ENCODE assay signal across 1 cellular context in the genomic region with DNA sequence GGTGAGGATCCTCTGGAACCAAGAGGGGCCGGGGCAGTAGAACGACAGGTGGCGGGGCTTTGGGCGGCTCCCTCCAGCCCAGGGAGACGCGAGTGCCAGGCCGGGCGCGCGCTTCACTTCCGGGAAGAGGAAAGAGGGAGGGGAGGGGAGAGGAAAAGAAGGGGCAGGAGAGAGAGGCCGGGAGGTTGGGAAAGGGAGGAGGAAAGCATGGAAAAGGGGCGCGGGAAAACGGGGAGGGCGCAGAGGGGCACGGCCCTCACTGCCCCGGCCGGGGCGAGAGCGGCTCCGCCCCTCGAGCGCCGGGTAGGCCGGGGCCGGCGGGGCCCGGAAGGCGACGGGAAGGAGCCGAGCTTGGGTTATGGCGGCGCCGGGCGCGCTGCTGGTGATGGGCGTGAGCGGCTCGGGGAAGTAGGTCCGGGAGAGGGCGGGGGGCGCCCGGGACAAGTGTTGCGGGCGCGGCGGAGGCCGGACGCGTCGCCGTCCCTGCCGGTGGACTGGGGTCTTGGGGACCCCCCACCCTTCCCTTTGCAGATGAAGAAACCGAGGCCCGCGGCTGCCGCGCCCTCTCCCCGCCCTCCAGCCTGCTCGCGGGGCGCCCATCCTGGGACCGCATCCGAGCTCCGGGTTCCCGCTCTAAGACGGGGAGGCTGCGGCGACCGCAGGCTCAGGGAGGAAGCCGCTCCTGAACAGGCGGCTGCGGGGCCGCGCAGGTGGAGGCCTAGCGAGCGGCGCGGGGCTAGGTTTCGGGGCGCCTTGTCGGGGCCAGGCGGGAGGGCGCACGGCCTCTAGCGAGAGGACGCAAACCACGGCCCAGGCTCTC.
TF ChIP-seq lines count a peak whose summit lies in the region.

A gene (plus strand): TSS at position 330 of the 820 bp plus-strand sequence. CDS start 29 bp downstream, at position 359.

TF ChIP-seq in HepG2, 621 proteins besides CTCF, POLR2A, EP300 and RAD21 (continued from another document and continues in another):
- TF ChIP-seq, protein P1, sequence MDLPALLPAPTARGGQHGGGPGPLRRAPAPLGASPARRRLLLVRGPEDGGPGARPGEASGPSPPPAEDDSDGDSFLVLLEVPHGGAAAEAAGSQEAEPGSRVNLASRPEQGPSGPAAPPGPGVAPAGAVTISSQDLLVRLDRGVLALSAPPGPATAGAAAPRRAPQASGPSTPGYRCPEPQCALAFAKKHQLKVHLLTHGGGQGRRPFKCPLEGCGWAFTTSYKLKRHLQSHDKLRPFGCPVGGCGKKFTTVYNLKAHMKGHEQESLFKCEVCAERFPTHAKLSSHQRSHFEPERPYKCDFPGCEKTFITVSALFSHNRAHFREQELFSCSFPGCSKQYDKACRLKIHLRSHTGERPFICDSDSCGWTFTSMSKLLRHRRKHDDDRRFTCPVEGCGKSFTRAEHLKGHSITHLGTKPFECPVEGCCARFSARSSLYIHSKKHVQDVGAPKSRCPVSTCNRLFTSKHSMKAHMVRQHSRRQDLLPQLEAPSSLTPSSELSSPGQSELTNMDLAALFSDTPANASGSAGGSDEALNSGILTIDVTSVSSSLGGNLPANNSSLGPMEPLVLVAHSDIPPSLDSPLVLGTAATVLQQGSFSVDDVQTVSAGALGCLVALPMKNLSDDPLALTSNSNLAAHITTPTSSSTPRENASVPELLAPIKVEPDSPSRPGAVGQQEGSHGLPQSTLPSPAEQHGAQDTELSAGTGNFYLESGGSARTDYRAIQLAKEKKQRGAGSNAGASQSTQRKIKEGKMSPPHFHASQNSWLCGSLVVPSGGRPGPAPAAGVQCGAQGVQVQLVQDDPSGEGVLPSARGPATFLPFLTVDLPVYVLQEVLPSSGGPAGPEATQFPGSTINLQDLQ (CRISPR knock-in tag; IDR thresholded peaks at IDR 0.05), result 0 out of 2 replicates have a peak, but pooled peaks have one; percentile 16
- TF ChIP-seq ZNF788 (CRISPR knock-in tag; IDR thresholded peaks at IDR 0.05; ENCODE audit: borderline replicate concordance) (peak; percentile 37; the same call in 1 of the 2 replicates), ZMAT3 (CRISPR knock-in tag; conservative IDR thresholded peaks at IDR 0.05) (peak; percentile 52; the same call in 1 of the 2 replicates), ZNF589 (CRISPR knock-in tag; conservative IDR thresholded peaks at IDR 0.05) (0 out of 2 replicates have a peak, but pooled peaks have one; percentile 31), KLF15 (CRISPR knock-in tag; IDR thresholded peaks at IDR 0.05; ENCODE audit: borderline replicate concordance) (peak; percentile 46; the same call in 1 of the 2 replicates), EED (CRISPR knock-in tag; IDR thresholded peaks at IDR 0.05) (peak; percentile 72; the same call in 1 of the 2 replicates), ZNF260 (CRISPR knock-in tag; IDR thresholded peaks at IDR 0.05; ENCODE audit: borderline replicate concordance, low read depth) (no peak), SALL2 (CRISPR knock-in tag; IDR thresholded peaks at IDR 0.05) (0 out of 2 replicates have a peak, but pooled peaks have one; percentile 66), ZNF468 (CRISPR knock-in tag; IDR thresholded peaks at IDR 0.05) (no peak), ZSCAN21 (CRISPR knock-in tag; IDR thresholded peaks at IDR 0.05; ENCODE audit: borderline replicate concordance) (no peak), IKZF4 (CRISPR knock-in tag; IDR thresholded peaks at IDR 0.05; ENCODE audit: borderline replicate concordance, low read depth, not compliant biosample characterization) (no peak), RFXANK (CRISPR knock-in tag; IDR thresholded peaks at IDR 0.05) (no peak), SRF (IDR thresholded peaks at IDR 0.05; ENCODE audit: low read depth, low read length) (no peak), WIZ (CRISPR knock-in tag; IDR thresholded peaks at IDR 0.05) (0 out of 2 replicates have a peak, but pooled peaks have one; percentile 69), HOXA5 (CRISPR knock-in tag; IDR thresholded peaks at IDR 0.05) (no peak; the same call in 1 of the 2 replicates), TP53 (CRISPR knock-in tag; conservative IDR thresholded peaks at IDR 0.05) (no peak), ZNF432 (CRISPR knock-in tag; IDR thresholded peaks at IDR 0.05; ENCODE audit: borderline replicate concordance) (0 out of 2 replicates have a peak, but pooled peaks have one; percentile 59), ZNF383 (CRISPR knock-in tag; IDR thresholded peaks at IDR 0.05; ENCODE audit: borderline replicate concordance) (no peak), NAIF1 (CRISPR knock-in tag; IDR thresholded peaks at IDR 0.05; ENCODE audit: borderline replicate concordance) (0 out of 2 replicates have a peak, but pooled peaks have one; percentile 54), ZBTB20 (CRISPR knock-in tag; IDR thresholded peaks at IDR 0.05; ENCODE audit: borderline replicate concordance, low read depth) (no peak), KDM3A (CRISPR knock-in tag; IDR thresholded peaks at IDR 0.05; ENCODE audit: low read depth) (0 out of 2 replicates have a peak, but pooled peaks have one; percentile 35), ZNF143 (CRISPR knock-in tag; IDR thresholded peaks at IDR 0.05) (no peak), ZNF777 (CRISPR knock-in tag; IDR thresholded peaks at IDR 0.05) (peak; percentile 73), ZSCAN29 (CRISPR knock-in tag; conservative IDR thresholded peaks at IDR 0.05) (no peak), NCOR1 (IDR thresholded peaks at IDR 0.05; ENCODE audit: borderline replicate concordance, low read length) (peak; percentile 31; the same call in 1 of the 2 replicates), STAT5B (CRISPR knock-in tag; IDR thresholded peaks at IDR 0.05) (no peak), ATAD3A (CRISPR knock-in tag; IDR thresholded peaks at IDR 0.05) (no peak), ZMYM3 (CRISPR knock-in tag; IDR thresholded peaks at IDR 0.05) (peak; percentile 37; the same call in 1 of the 2 replicates), ZNF768 (CRISPR knock-in tag; IDR thresholded peaks at IDR 0.05) (peak; percentile 59; the same call in 1 of the 2 replicates)
- TF ChIP-seq, protein P2, sequence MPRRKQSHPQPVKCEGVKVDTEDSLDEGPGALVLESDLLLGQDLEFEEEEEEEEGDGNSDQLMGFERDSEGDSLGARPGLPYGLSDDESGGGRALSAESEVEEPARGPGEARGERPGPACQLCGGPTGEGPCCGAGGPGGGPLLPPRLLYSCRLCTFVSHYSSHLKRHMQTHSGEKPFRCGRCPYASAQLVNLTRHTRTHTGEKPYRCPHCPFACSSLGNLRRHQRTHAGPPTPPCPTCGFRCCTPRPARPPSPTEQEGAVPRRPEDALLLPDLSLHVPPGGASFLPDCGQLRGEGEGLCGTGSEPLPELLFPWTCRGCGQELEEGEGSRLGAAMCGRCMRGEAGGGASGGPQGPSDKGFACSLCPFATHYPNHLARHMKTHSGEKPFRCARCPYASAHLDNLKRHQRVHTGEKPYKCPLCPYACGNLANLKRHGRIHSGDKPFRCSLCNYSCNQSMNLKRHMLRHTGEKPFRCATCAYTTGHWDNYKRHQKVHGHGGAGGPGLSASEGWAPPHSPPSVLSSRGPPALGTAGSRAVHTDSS (CRISPR knock-in tag; conservative IDR thresholded peaks at IDR 0.05), result no peak
- TF ChIP-seq, protein P3, sequence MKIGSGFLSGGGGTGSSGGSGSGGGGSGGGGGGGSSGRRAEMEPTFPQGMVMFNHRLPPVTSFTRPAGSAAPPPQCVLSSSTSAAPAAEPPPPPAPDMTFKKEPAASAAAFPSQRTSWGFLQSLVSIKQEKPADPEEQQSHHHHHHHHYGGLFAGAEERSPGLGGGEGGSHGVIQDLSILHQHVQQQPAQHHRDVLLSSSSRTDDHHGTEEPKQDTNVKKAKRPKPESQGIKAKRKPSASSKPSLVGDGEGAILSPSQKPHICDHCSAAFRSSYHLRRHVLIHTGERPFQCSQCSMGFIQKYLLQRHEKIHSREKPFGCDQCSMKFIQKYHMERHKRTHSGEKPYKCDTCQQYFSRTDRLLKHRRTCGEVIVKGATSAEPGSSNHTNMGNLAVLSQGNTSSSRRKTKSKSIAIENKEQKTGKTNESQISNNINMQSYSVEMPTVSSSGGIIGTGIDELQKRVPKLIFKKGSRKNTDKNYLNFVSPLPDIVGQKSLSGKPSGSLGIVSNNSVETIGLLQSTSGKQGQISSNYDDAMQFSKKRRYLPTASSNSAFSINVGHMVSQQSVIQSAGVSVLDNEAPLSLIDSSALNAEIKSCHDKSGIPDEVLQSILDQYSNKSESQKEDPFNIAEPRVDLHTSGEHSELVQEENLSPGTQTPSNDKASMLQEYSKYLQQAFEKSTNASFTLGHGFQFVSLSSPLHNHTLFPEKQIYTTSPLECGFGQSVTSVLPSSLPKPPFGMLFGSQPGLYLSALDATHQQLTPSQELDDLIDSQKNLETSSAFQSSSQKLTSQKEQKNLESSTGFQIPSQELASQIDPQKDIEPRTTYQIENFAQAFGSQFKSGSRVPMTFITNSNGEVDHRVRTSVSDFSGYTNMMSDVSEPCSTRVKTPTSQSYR (CRISPR knock-in tag; IDR thresholded peaks at IDR 0.05; ENCODE audit: borderline replicate concordance), result no peak
- TF ChIP-seq, protein P4, sequence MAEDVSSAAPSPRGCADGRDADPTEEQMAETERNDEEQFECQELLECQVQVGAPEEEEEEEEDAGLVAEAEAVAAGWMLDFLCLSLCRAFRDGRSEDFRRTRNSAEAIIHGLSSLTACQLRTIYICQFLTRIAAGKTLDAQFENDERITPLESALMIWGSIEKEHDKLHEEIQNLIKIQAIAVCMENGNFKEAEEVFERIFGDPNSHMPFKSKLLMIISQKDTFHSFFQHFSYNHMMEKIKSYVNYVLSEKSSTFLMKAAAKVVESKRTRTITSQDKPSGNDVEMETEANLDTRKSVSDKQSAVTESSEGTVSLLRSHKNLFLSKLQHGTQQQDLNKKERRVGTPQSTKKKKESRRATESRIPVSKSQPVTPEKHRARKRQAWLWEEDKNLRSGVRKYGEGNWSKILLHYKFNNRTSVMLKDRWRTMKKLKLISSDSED (CRISPR knock-in tag; IDR thresholded peaks at IDR 0.05), result no peak
- TF ChIP-seq, protein P5, sequence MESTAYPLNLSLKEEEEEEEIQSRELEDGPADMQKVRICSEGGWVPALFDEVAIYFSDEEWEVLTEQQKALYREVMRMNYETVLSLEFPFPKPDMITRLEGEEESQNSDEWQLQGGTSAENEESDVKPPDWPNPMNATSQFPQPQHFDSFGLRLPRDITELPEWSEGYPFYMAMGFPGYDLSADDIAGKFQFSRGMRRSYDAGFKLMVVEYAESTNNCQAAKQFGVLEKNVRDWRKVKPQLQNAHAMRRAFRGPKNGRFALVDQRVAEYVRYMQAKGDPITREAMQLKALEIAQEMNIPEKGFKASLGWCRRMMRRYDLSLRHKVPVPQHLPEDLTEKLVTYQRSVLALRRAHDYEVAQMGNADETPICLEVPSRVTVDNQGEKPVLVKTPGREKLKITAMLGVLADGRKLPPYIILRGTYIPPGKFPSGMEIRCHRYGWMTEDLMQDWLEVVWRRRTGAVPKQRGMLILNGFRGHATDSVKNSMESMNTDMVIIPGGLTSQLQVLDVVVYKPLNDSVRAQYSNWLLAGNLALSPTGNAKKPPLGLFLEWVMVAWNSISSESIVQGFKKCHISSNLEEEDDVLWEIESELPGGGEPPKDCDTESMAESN (CRISPR knock-in tag; conservative IDR thresholded peaks at IDR 0.05), result peak; percentile 81
- TF ChIP-seq, protein P6, sequence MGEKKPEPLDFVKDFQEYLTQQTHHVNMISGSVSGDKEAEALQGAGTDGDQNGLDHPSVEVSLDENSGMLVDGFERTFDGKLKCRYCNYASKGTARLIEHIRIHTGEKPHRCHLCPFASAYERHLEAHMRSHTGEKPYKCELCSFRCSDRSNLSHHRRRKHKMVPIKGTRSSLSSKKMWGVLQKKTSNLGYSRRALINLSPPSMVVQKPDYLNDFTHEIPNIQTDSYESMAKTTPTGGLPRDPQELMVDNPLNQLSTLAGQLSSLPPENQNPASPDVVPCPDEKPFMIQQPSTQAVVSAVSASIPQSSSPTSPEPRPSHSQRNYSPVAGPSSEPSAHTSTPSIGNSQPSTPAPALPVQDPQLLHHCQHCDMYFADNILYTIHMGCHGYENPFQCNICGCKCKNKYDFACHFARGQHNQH (CRISPR knock-in tag; IDR thresholded peaks at IDR 0.05), result no peak
- TF ChIP-seq, protein P7, sequence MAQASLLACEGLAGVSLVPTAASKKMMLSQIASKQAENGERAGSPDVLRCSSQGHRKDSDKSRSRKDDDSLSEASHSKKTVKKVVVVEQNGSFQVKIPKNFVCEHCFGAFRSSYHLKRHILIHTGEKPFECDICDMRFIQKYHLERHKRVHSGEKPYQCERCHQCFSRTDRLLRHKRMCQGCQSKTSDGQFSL (CRISPR knock-in tag; IDR thresholded peaks at IDR 0.05), result no peak
- TF ChIP-seq, protein P8, sequence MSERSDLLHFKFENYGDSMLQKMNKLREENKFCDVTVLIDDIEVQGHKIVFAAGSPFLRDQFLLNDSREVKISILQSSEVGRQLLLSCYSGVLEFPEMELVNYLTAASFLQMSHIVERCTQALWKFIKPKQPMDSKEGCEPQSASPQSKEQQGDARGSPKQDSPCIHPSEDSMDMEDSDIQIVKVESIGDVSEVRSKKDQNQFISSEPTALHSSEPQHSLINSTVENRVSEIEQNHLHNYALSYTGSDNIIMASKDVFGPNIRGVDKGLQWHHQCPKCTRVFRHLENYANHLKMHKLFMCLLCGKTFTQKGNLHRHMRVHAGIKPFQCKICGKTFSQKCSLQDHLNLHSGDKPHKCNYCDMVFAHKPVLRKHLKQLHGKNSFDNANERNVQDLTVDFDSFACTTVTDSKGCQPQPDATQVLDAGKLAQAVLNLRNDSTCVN (CRISPR knock-in tag; IDR thresholded peaks at IDR 0.05; ENCODE audit: borderline replicate concordance), result 0 out of 2 replicates have a peak, but pooled peaks have one; percentile 15
- TF ChIP-seq, protein P9, sequence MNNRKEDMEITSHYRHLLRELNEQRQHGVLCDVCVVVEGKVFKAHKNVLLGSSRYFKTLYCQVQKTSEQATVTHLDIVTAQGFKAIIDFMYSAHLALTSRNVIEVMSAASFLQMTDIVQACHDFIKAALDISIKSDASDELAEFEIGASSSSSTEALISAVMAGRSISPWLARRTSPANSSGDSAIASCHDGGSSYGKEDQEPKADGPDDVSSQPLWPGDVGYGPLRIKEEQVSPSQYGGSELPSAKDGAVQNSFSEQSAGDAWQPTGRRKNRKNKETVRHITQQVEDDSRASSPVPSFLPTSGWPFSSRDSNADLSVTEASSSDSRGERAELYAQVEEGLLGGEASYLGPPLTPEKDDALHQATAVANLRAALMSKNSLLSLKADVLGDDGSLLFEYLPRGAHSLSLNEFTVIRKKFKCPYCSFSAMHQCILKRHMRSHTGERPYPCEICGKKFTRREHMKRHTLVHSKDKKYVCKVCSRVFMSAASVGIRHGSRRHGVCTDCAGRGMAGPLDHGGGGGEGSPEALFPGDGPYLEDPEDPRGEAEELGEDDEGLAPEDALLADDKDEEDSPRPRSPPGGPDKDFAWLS (CRISPR knock-in tag; IDR thresholded peaks at IDR 0.05; ENCODE audit: borderline replicate concordance), result 0 out of 2 replicates have a peak, but pooled peaks have one; percentile 23
- TF ChIP-seq, protein P10, sequence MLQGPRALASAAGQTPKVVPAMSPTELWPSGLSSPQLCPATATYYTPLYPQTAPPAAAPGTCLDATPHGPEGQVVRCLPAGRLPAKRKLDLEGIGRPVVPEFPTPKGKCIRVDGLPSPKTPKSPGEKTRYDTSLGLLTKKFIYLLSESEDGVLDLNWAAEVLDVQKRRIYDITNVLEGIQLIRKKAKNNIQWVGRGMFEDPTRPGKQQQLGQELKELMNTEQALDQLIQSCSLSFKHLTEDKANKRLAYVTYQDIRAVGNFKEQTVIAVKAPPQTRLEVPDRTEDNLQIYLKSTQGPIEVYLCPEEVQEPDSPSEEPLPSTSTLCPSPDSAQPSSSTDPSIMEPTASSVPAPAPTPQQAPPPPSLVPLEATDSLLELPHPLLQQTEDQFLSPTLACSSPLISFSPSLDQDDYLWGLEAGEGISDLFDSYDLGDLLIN (CRISPR knock-in tag; IDR thresholded peaks at IDR 0.05; ENCODE audit: borderline replicate concordance), result peak; percentile 48; the same call in 1 of the 2 replicates
